2 cellular contexts compared by ENCODE assay signal in the genomic region with DNA sequence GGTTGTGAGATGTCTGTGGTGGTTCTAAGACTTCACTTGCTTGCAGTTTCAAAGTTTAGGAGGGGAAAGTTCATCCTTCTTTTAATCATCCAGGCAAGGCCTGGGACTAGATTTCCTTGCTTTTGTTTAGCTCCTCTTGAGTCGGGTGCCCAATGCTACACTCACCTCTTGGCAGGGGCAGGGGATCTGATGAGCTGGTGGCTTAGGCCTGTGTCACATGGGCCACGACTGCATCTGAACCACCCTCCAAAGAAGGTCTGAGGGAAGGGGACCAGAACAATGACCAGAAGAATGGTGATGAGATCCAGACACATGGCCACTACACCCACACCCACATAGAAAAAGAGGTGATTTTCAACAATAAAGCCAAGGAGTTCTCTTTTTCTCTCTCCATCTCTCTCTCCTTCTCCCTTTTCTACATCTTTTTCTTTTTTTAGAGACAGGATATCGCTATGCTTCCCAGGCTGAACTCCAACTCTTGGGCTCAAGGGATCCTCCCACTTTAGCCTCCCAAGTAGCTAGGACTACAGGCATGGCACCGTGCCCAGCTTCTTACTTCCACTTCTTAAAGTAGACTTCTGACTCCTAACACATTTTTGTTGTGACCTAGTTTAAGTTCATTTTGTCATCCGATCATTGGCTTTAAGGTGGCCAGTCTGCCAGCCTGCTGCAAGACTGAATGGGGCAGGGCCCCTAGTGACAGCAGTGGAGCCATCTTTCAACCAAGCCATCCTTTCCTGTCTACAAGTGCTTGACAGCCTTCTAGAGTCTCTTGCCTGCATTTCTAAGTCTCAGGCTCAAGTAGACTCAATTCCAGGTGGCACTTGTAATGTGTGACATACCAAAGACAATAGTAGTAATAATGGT.
TF ChIP-seq lines count a peak whose summit lies in the region.

No MANE protein-coding gene starts in this region.

TF ChIP-seq in IMR-90, 13 proteins besides CTCF, POLR2A, EP300 and RAD21:
- TF ChIP-seq RCOR1 (IDR thresholded peaks at IDR 0.05; ENCODE audit: insufficient replicate concordance, low read length) (no peak), MAZ (IDR thresholded peaks at IDR 0.05; ENCODE audit: borderline replicate concordance, low read depth, low read length) (no peak), CHD1 (IDR thresholded peaks at IDR 0.05; ENCODE audit: low read depth, low read length) (no peak), FOS (IDR thresholded peaks at IDR 0.05; ENCODE audit: low read depth, low read length) (no peak), NFE2L2 (IDR thresholded peaks at IDR 0.05; ENCODE audit: low read depth, low read length) (no peak), MAFK (IDR thresholded peaks at IDR 0.05; ENCODE audit: low read depth, low read length) (no peak), CEBPB (IDR thresholded peaks at IDR 0.05; ENCODE audit: low read depth, low read length) (no peak), SMC3 (IDR thresholded peaks at IDR 0.05; ENCODE audit: low read depth, low read length) (no peak), RFX5 (IDR thresholded peaks at IDR 0.05; ENCODE audit: low read depth, low read length) (no peak), BHLHE40 (IDR thresholded peaks at IDR 0.05; ENCODE audit: low read depth, low read length) (no peak), MXI1 (IDR thresholded peaks at IDR 0.05; ENCODE audit: borderline replicate concordance, low read depth, low read length) (no peak)
- TF ChIP-seq, protein P1, sequence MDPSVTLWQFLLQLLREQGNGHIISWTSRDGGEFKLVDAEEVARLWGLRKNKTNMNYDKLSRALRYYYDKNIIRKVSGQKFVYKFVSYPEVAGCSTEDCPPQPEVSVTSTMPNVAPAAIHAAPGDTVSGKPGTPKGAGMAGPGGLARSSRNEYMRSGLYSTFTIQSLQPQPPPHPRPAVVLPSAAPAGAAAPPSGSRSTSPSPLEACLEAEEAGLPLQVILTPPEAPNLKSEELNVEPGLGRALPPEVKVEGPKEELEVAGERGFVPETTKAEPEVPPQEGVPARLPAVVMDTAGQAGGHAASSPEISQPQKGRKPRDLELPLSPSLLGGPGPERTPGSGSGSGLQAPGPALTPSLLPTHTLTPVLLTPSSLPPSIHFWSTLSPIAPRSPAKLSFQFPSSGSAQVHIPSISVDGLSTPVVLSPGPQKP (IDR thresholded peaks at IDR 0.05; ENCODE audit: borderline replicate concordance, low read depth, low read length): no peak
- TF ChIP-seq, protein P2, sequence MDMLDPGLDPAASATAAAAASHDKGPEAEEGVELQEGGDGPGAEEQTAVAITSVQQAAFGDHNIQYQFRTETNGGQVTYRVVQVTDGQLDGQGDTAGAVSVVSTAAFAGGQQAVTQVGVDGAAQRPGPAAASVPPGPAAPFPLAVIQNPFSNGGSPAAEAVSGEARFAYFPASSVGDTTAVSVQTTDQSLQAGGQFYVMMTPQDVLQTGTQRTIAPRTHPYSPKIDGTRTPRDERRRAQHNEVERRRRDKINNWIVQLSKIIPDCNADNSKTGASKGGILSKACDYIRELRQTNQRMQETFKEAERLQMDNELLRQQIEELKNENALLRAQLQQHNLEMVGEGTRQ (IDR thresholded peaks at IDR 0.05; ENCODE audit: low read depth, low read length): no peak
TF ChIP-seq in IMR-90: peak in this region for 0.

TF ChIP-seq in GM23338, 12 proteins besides CTCF, POLR2A, EP300 and RAD21:
- TF ChIP-seq POLR2AphosphoS5 (IDR thresholded peaks at IDR 0.05; ENCODE audit: low read depth): no peak
- TF ChIP-seq ZNF114 (CRISPR knock-in tag; IDR thresholded peaks at IDR 0.05): no peak
- TF ChIP-seq, protein P3, sequence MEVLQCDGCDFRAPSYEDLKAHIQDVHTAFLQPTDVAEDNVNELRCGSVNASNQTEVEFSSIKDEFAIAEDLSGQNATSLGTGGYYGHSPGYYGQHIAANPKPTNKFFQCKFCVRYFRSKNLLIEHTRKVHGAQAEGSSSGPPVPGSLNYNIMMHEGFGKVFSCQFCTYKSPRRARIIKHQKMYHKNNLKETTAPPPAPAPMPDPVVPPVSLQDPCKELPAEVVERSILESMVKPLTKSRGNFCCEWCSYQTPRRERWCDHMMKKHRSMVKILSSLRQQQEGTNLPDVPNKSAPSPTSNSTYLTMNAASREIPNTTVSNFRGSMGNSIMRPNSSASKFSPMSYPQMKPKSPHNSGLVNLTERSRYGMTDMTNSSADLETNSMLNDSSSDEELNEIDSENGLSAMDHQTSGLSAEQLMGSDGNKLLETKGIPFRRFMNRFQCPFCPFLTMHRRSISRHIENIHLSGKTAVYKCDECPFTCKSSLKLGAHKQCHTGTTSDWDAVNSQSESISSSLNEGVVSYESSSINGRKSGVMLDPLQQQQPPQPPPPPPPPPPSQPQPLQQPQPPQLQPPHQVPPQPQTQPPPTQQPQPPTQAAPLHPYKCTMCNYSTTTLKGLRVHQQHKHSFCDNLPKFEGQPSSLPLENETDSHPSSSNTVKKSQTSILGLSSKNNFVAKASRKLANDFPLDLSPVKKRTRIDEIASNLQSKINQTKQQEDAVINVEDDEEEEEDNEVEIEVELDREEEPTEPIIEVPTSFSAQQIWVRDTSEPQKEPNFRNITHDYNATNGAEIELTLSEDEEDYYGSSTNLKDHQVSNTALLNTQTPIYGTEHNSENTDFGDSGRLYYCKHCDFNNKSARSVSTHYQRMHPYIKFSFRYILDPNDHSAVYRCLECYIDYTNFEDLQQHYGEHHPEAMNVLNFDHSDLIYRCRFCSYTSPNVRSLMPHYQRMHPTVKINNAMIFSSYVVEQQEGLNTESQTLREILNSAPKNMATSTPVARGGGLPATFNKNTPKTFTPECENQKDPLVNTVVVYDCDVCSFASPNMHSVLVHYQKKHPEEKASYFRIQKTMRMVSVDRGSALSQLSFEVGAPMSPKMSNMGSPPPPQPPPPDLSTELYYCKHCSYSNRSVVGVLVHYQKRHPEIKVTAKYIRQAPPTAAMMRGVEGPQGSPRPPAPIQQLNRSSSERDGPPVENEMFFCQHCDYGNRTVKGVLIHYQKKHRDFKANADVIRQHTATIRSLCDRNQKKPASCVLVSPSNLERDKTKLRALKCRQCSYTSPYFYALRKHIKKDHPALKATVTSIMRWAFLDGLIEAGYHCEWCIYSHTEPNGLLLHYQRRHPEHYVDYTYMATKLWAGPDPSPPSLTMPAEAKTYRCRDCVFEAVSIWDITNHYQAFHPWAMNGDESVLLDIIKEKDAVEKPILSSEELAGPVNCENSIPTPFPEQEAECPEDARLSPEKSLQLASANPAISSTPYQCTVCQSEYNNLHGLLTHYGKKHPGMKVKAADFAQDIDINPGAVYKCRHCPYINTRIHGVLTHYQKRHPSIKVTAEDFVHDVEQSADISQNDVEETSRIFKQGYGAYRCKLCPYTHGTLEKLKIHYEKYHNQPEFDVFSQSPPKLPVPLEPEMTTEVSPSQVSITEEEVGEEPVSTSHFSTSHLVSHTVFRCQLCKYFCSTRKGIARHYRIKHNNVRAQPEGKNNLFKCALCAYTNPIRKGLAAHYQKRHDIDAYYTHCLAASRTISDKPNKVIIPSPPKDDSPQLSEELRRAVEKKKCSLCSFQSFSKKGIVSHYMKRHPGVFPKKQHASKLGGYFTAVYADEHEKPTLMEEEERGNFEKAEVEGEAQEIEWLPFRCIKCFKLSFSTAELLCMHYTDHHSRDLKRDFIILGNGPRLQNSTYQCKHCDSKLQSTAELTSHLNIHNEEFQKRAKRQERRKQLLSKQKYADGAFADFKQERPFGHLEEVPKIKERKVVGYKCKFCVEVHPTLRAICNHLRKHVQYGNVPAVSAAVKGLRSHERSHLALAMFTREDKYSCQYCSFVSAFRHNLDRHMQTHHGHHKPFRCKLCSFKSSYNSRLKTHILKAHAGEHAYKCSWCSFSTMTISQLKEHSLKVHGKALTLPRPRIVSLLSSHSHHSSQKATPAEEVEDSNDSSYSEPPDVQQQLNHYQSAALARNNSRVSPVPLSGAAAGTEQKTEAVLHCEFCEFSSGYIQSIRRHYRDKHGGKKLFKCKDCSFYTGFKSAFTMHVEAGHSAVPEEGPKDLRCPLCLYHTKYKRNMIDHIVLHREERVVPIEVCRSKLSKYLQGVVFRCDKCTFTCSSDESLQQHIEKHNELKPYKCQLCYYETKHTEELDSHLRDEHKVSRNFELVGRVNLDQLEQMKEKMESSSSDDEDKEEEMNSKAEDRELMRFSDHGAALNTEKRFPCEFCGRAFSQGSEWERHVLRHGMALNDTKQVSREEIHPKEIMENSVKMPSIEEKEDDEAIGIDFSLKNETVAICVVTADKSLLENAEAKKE (CRISPR knock-in tag; IDR thresholded peaks at IDR 0.05): no peak
- TF ChIP-seq NANOG (IDR thresholded peaks at IDR 0.05; ENCODE audit: borderline replicate concordance): no peak
- TF ChIP-seq STAT1 (IDR thresholded peaks at IDR 0.05; ENCODE audit: unreplicated experiment): no peak
- TF ChIP-seq, protein P4, sequence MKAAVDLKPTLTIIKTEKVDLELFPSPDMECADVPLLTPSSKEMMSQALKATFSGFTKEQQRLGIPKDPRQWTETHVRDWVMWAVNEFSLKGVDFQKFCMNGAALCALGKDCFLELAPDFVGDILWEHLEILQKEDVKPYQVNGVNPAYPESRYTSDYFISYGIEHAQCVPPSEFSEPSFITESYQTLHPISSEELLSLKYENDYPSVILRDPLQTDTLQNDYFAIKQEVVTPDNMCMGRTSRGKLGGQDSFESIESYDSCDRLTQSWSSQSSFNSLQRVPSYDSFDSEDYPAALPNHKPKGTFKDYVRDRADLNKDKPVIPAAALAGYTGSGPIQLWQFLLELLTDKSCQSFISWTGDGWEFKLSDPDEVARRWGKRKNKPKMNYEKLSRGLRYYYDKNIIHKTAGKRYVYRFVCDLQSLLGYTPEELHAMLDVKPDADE (IDR thresholded peaks at IDR 0.05): no peak
- no peak for TF ChIP-seq JUNB (IDR thresholded peaks at IDR 0.05; ENCODE audit: unreplicated experiment)
